ENCODE assay signal across 19 cellular contexts in the genomic region with DNA sequence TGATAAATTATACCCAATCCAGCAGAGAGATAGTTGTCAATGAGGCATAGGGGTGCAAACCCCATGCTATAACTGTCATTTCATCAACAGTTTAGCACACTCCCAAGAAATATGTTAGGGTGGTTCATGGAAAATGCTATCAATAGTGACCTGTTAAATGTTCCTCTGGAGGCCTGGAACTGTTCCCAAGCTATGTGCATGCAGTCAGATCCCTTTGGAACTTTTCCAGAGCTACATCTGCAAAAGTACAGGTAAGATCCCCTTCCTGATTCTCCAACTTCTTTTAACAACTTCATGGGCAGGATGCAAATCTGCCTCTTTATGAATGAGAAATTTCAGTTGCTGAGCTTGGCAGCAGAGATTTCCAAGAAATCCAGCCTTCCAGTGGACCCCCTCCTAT. TPM values are rescaled to one million over a fixed set of nuclear protein-coding genes. Genes with fewer than 3 reads are reported as not detected.
A peak's percentile ranks its signal among the peaks of the same experiment; 100 is the strongest.
DNase-seq lines count a peak whose midpoint lies in the region; ATAC-seq, FAIRE-seq and TF ChIP-seq lines count a peak whose summit lies in the region.
"Had no signal": no experiment of that assay in that cellular context is flagged by ENCODE, and none has a peak within 500 bp of the region (broad histone marks: within the 10 kb centered on the region; RNA-seq: fewer than 3 reads in every experiment).

No MANE protein-coding gene starts in this region.

- H3K9me2 ChIP-seq in GM23248 (ENCODE audit: insufficient read depth) (no peaks in the 10 kb centered on the region), PC-3 (replicated peaks; ENCODE audit: low read length) (0 out of 2 replicates have a peak, but pooled peaks cover 4% of the 10 kb centered on the region)

- H3K27me3 ChIP-seq in GM23248 (replicated peaks; ENCODE audit: insufficient read depth) = no peaks in the 10 kb centered on the region
- no peaks in the 10 kb centered on the region for H3K27me3 ChIP-seq in PC-3 (ENCODE audit: low read length)
- H3K27me3 ChIP-seq: BLaER1 had no signal

- H3K27me3 Mint-ChIP-seq in nephron progenitor cell (ENCODE audit: low read depth, poor library complexity) = peaks cover 83% of the 10 kb centered on the region
- H3K27me3 Mint-ChIP-seq: IgD-negative memory B cell had no signal

- POLR2A ChIA-PET in PC-3 (lab: Charles Lee; ENCODE audit: unreplicated experiment) = no interaction called here

- no peaks in the 10 kb centered on the region for H3K9me3 Mint-ChIP-seq in nephron progenitor cell
- H3K9me3 Mint-ChIP-seq: CD8-positive, alpha-beta T cell; H9; IgD-negative memory B cell; T-cell had no signal

- peak overlapping the region; percentile 27 for H3K4me2 ChIP-seq in GM23248 (ENCODE audit: unreplicated experiment)
- peak overlapping the region; percentile 72 for H3K4me2 ChIP-seq in PC-3 (ENCODE audit: low read length)
- H3K4me2 ChIP-seq: BLaER1 had no signal

- peaks cover 73% of the 10 kb centered on the region for H3K79me2 ChIP-seq in GM23248 (ENCODE audit: insufficient read depth)
- peaks cover 29% of the 10 kb centered on the region for H3K79me2 ChIP-seq in PC-3 (ENCODE audit: low read length)

- no peak overlapping the region for H3K9ac ChIP-seq in GM23248
- no peak overlapping the region for H3K9ac ChIP-seq in PC-3 (ENCODE audit: low read length)
- H3K9ac ChIP-seq: BLaER1 had no signal

- peaks cover 12% of the 10 kb centered on the region for H3K4me1 Mint-ChIP-seq in nephron progenitor cell
- H3K4me1 Mint-ChIP-seq: T-cell had no signal

- H3F3A ChIP-seq in GM23248 (ENCODE audit: insufficient read depth) (peaks cover 23% of the 10 kb centered on the region), PC-3 (ENCODE audit: low read length, unreplicated experiment) (peaks cover 10% of the 10 kb centered on the region)

- H3K36me3 ChIP-seq in GM23248 (ENCODE audit: low read depth) (no peaks in the 10 kb centered on the region), PC-3 (ENCODE audit: low read depth, low read length) (no peaks in the 10 kb centered on the region)
- H3K36me3 ChIP-seq: BLaER1 had no signal

- intact Hi-C loops in PC-3 (cut with micrococcal nuclease) = loop anchor here (1.0 to 5.0 kb wide), 2 partner anchors 28 to 68 kb away; partner anchors contain the start of gene ABTB2
- intact Hi-C loops in left colon (cut with DNase I, micrococcal nuclease) = no loop called here

- H4K20me1 ChIP-seq in GM23248 (ENCODE audit: insufficient read depth) (no peaks in the 10 kb centered on the region; the same call in 1 of the 2 replicates), PC-3 (ENCODE audit: low read length) (peaks cover 17% of the 10 kb centered on the region)
- H4K20me1 ChIP-seq: BLaER1 had no signal

- H3K4me1 ChIP-seq in GM23248 (ENCODE audit: insufficient read depth) = peaks cover 17% of the 10 kb centered on the region
- H3K4me1 ChIP-seq in PC-3 (ENCODE audit: insufficient read depth, low read length) = peaks cover 50% of the 10 kb centered on the region
- H3K4me1 ChIP-seq: BLaER1 had no signal

- H3K4me3 Mint-ChIP-seq in nephron progenitor cell = no peak overlapping the region
- H3K4me3 Mint-ChIP-seq: CD8-positive, alpha-beta T cell; H9; IgD-negative memory B cell; T-cell had no signal

- FAIRE-seq in GM19239 (lab: Jason Lieb, UNC) = no peak
- FAIRE-seq: D721Med, GM12891, HTR-8/SVneo had no signal

- H3K27ac ChIP-seq in GM23248 = peak overlapping the region; percentile 40
- H3K27ac ChIP-seq in PC-3 (ENCODE audit: low read length) = peak overlapping the region; percentile 80
- H3K27ac ChIP-seq: BLaER1 had no signal

- BruUV-seq in PC-3 (replicated peaks; lab: Mats Ljungman, UMichigan) = no TSS peak

- H3K9me3 ChIP-seq in GM23248 (ENCODE audit: low read depth) (no peaks in the 10 kb centered on the region), PC-3 (ENCODE audit: low read length) (no peaks in the 10 kb centered on the region)
- H3K9me3 ChIP-seq: BLaER1 had no signal

- TF ChIP-seq CTCF in PC-3 (conservative IDR thresholded peaks at IDR 0.05; ENCODE audit: low read depth, low read length) (no peak), nephron progenitor cell (IDR thresholded peaks at IDR 0.05) (no peak)

- no peaks in the 10 kb centered on the region for H3K36me3 Mint-ChIP-seq in nephron progenitor cell (ENCODE audit: low read depth)
- H3K36me3 Mint-ChIP-seq: CD8-positive, alpha-beta T cell; IgD-negative memory B cell; T-cell had no signal

- ATAC-seq in PC-3 (no peak), left colon (peak; percentile 39), GM18505 (IDR thresholded peaks at IDR 0.05; ENCODE audit: unreplicated experiment) (no peak)
- ATAC-seq: CD8-positive, alpha-beta T cell; T-cell had no signal

- in situ Hi-C loops in GM23248 (cut with MboI) = no loop called here

- CTCF ChIA-PET in PC-3 (lab: Charles Lee) = no interaction called here

- H3K4me3 ChIP-seq in GM23248 (no peak overlapping the region), PC-3 (ENCODE audit: low read length) (peak overlapping the region; percentile 26; the same call in 1 of the 2 replicates)
- H3K4me3 ChIP-seq: BLaER1 had no signal

- no peak for TF ChIP-seq POLR2A in GM18505 (IDR thresholded peaks at IDR 0.05; ENCODE audit: borderline replicate concordance, extremely low read depth, insufficient read depth, insufficient read length)

- DNase-seq in NCI-H1105 treated with DMSO at 0.1 percent for 48 hours (lab: John Stamatoyannopoulos, UW) (peak; percentile 25), NCI-H1105 (lab: John Stamatoyannopoulos, UW) (no peak), GM23248 (no peak), PC-3 (peak; percentile 49), left colon (no peak), GM19239 (ENCODE audit: insufficient read length, low spot score) (no peak), nephron progenitor cell (no peak)
- DNase-seq: CD8-positive, alpha-beta T cell; GF-D8; H9; NCI-H1436 treated with DMSO at 0.1 percent for 48 hours; NCI-H2107; T-cell had no signal

- H2AFZ ChIP-seq in GM23248 = no peak overlapping the region
- no peak overlapping the region for H2AFZ ChIP-seq in PC-3 (ENCODE audit: low read length)

- no peak overlapping the region for H3K27ac Mint-ChIP-seq in nephron progenitor cell
- H3K27ac Mint-ChIP-seq: CD8-positive, alpha-beta T cell; H9; IgD-negative memory B cell; T-cell had no signal

RNA-seq across cellular contexts. Expression of gene ABTB2, which starts 27.2 kb away (rescaled TPM):
- total RNA-seq in GM23248 (2014; rRNA removed; shearing (Covaris generic)) = 9.9 and 12.4 TPM in 2 replicates
- 8.4 and 8.7 TPM in 2 replicates for polyA plus RNA-seq in GM23248 (2016; fragmentation: Nextera tagmentation; extraction: Ambion mirVana)
- total RNA-seq in PC-3 (2014; rRNA removed) (5.2 and 10.0 TPM in 2 replicates), left colon (10 to 100 TPM; 16.5 to 16.6 TPM)

Comparison
In these comparisons a context has a peak if more than half of its experiments do, and no peak if none do; other contexts are left out.
1. DNase-seq: peak in NCI-H1105 treated with DMSO at 0.1 percent for 48 hours (single experiment) and PC-3 (single experiment); none in NCI-H1105 (single experiment), GM23248 (single experiment), left colon (0 of 2), GM19239 (single experiment) and nephron progenitor cell (single experiment).